In genomic region chr16:83953796-83954576, GRCh38 we compare ENCODE assay signal across 8 cellular contexts. TPM values are rescaled to one million over a fixed set of nuclear protein-coding genes. Genes with fewer than 3 reads are reported as not detected.
A peak's percentile ranks its signal among the peaks of the same experiment; 100 is the strongest.
DNase-seq lines count a peak whose midpoint lies in the region; ATAC-seq, FAIRE-seq and TF ChIP-seq lines count a peak whose summit lies in the region.

No MANE protein-coding gene starts in this region.

- no peaks in the 10 kb centered on the region for H3K9me3 ChIP-seq in iPS-15b (ENCODE audit: control insufficient read depth, insufficient read depth, low read length)
- H3K9me3 ChIP-seq in spleen = no peaks in the 10 kb centered on the region

- H3K36me3 Mint-ChIP-seq in activated naive CD4-positive, alpha-beta T cell treated with anti-CD3 and anti-CD28 coated beads, Interleukin-2, amount 10 ng/mL, durations not matched to agents 7 days and 5 days = no peaks in the 10 kb centered on the region
- H3K36me3 Mint-ChIP-seq in activated T-helper 1 cell treated with anti-CD3 and anti-CD28 coated beads, Interleukin-12 subunit alpha, Interleukin-12 subunit beta, Interleukin-2, Interleukin-4 antibody, amounts not matched to agents 30 ng/mL and 10 ng/mL and 1 ng/mL, durations not matched to agents 14 hours and 24 hours and 36 hours (ENCODE audit: low read depth) = no peaks in the 10 kb centered on the region

- H3K27me3 ChIP-seq in iPS-15b (ENCODE audit: control insufficient read depth, insufficient read depth, low read length) (no peaks in the 10 kb centered on the region), spleen (replicated peaks in 1 of 7) (peaks cover 0 to 44% (median 5%) of the 10 kb centered on the region in 7 donors)

- H3K4me3 Mint-ChIP-seq in activated naive CD4-positive, alpha-beta T cell treated with anti-CD3 and anti-CD28 coated beads, Interleukin-2, amount 10 ng/mL, durations not matched to agents 7 days and 5 days = peak overlapping the region; percentile 64
- H3K4me3 Mint-ChIP-seq in activated T-helper 1 cell treated with anti-CD3 and anti-CD28 coated beads, Interleukin-12 subunit alpha, Interleukin-12 subunit beta, Interleukin-2, Interleukin-4 antibody, amounts not matched to agents 30 ng/mL and 10 ng/mL and 1 ng/mL, durations not matched to agents 14 hours and 24 hours and 36 hours = peak overlapping the region; percentile 80

- peaks cover under 1% of the 10 kb centered on the region for H3K36me3 ChIP-seq in iPS-15b (ENCODE audit: control insufficient read depth, insufficient read depth, low read length)
- H3K36me3 ChIP-seq in spleen = peaks cover 0 to 17% (median 0%) of the 10 kb centered on the region in 6 donors

- H3K27ac ChIP-seq in spleen = peak overlapping the region; percentile 68 to 95 (median 88)

- H3K27ac Mint-ChIP-seq in activated naive CD4-positive, alpha-beta T cell treated with anti-CD3 and anti-CD28 coated beads, Interleukin-2, amount 10 ng/mL, durations not matched to agents 7 days and 5 days = no peak overlapping the region
- H3K27ac Mint-ChIP-seq in activated T-helper 1 cell treated with anti-CD3 and anti-CD28 coated beads, Interleukin-12 subunit alpha, Interleukin-12 subunit beta, Interleukin-2, Interleukin-4 antibody, amounts not matched to agents 30 ng/mL and 10 ng/mL and 1 ng/mL, durations not matched to agents 14 hours and 24 hours and 36 hours = no peak overlapping the region

- no peak overlapping the region for H3K9ac ChIP-seq in iPS-15b (ENCODE audit: low read depth, low read length)

- TF ChIP-seq POLR2A in spleen (IDR thresholded peaks at IDR 0.05) (no peak), GM12892 (IDR thresholded peaks at IDR 0.05; ENCODE audit: low read depth, low read length) (no peak)

- FAIRE-seq in GM12892 (lab: Jason Lieb, UNC) = no peak

- peaks cover 20% of the 10 kb centered on the region for H3K4me1 Mint-ChIP-seq in activated naive CD4-positive, alpha-beta T cell treated with anti-CD3 and anti-CD28 coated beads, Interleukin-2, amount 10 ng/mL, durations not matched to agents 7 days and 5 days
- H3K4me1 Mint-ChIP-seq in activated T-helper 1 cell treated with anti-CD3 and anti-CD28 coated beads, Interleukin-12 subunit alpha, Interleukin-12 subunit beta, Interleukin-2, Interleukin-4 antibody, amounts not matched to agents 30 ng/mL and 10 ng/mL and 1 ng/mL, durations not matched to agents 14 hours and 24 hours and 36 hours (ENCODE audit: low read depth) = peaks cover 18% of the 10 kb centered on the region

- peaks cover 5% of the 10 kb centered on the region for H3K9me3 Mint-ChIP-seq in activated naive CD4-positive, alpha-beta T cell treated with anti-CD3 and anti-CD28 coated beads, Interleukin-2, amount 10 ng/mL, durations not matched to agents 7 days and 5 days
- no peaks in the 10 kb centered on the region for H3K9me3 Mint-ChIP-seq in activated T-helper 1 cell treated with anti-CD3 and anti-CD28 coated beads, Interleukin-12 subunit alpha, Interleukin-12 subunit beta, Interleukin-2, Interleukin-4 antibody, amounts not matched to agents 30 ng/mL and 10 ng/mL and 1 ng/mL, durations not matched to agents 14 hours and 24 hours and 36 hours

- intact Hi-C loops in activated T-helper 1 cell treated with anti-CD3 and anti-CD28 coated beads, Interleukin-12 subunit alpha, Interleukin-12 subunit beta, Interleukin-2, Interleukin-4 antibody, amounts not matched to agents 30 ng/mL and 10 ng/mL and 1 ng/mL, durations not matched to agents 14 hours and 24 hours and 36 hours (cut with micrococcal nuclease) = loop anchor here (1.0 kb wide), 5 partner anchors 55 to 162 kb away; partner anchors contain the start of genes HSBP1, MBTPS1 and MLYCD
- intact Hi-C loops in spleen (cut with DNase I; ENCODE audit: low total_unique reads) = loop anchor here (10.0 kb wide), 2 partner anchors 111 to 221 kb away; no protein-coding TSS in a partner anchor

- H3K4me3 ChIP-seq in iPS-15b (ENCODE audit: low read depth, low read length) (peak overlapping the region; percentile 53), spleen (peak overlapping the region; percentile 29 to 77 (median 48))

- ATAC-seq in HG02798 (IDR thresholded peaks at IDR 0.05; ENCODE audit: poor library complexity, unreplicated experiment) = no peak

- H3K4me1 ChIP-seq in iPS-15b (ENCODE audit: control insufficient read depth, insufficient read depth, low read length) = peaks cover 5% of the 10 kb centered on the region
- H3K4me1 ChIP-seq in spleen = peaks cover 0 to 51% (median 34%) of the 10 kb centered on the region in 6 donors

- TF ChIP-seq CTCF in spleen (IDR thresholded peaks at IDR 0.05 in 8 of 11, conservative IDR thresholded peaks at IDR 0.05 in 3 of 11) = peak in 7 of 11 experiments; percentile 6 to 50 (median 28)

- WGBS in spleen, 5 donors = 21 to 37% (median 28%) methylated on average over 19 of the region's 19 CpGs

- peak; percentile 52 for DNase-seq in activated naive CD4-positive, alpha-beta T cell treated with anti-CD3 and anti-CD28 coated beads, Interleukin-2, amount 10 ng/mL, durations not matched to agents 7 days and 5 days
- no peak for DNase-seq in activated naive CD4-positive, alpha-beta T cell (lab: John Stamatoyannopoulos, UW)
- DNase-seq in LoVo (ENCODE audit: low spot score) (peak; percentile 49), spleen (no peak), GM12892 (ENCODE audit: insufficient read length) (no peak)
- no peak for DNase-seq in activated T-helper 1 cell treated with anti-CD3 and anti-CD28 coated beads, Interleukin-12 subunit alpha, Interleukin-12 subunit beta, Interleukin-2, Interleukin-4 antibody, amounts not matched to agents 30 ng/mL and 10 ng/mL and 1 ng/mL, durations not matched to agents 14 hours and 24 hours and 36 hours (ENCODE audit: low spot score)

- peaks cover 43% of the 10 kb centered on the region for H3K27me3 Mint-ChIP-seq in activated naive CD4-positive, alpha-beta T cell treated with anti-CD3 and anti-CD28 coated beads, Interleukin-2, amount 10 ng/mL, durations not matched to agents 7 days and 5 days
- H3K27me3 Mint-ChIP-seq in activated T-helper 1 cell treated with anti-CD3 and anti-CD28 coated beads, Interleukin-12 subunit alpha, Interleukin-12 subunit beta, Interleukin-2, Interleukin-4 antibody, amounts not matched to agents 30 ng/mL and 10 ng/mL and 1 ng/mL, durations not matched to agents 14 hours and 24 hours and 36 hours (ENCODE audit: insufficient read depth) = peaks cover 11% of the 10 kb centered on the region

- CTCF ChIA-PET in activated naive CD4-positive, alpha-beta T cell treated with anti-CD3 and anti-CD28 coated beads, Interleukin-2, amount 10 ng/mL, durations not matched to agents 7 days and 5 days (lab: Charles Lee) = interaction anchor here (0.9 to 5.8 kb wide), 15 partner anchors 8 to 233 kb away, joined by 3 to 54 read pairs (median 4); partner anchors contain the start of gene TAF1C

RNA-seq across cellular contexts. Expression of gene OSGIN1, which starts 0.9 kb away (rescaled TPM):
- total RNA-seq in activated T-helper 1 cell treated with anti-CD3 and anti-CD28 coated beads, Interleukin-12 subunit alpha, Interleukin-12 subunit beta, Interleukin-2, Interleukin-4 antibody, amounts not matched to agents 30 ng/mL and 10 ng/mL and 1 ng/mL, durations not matched to agents 14 hours and 24 hours and 36 hours = 1.2 and 2.2 TPM in 2 replicates
- 10 to 100 TPM in 2 of 7 donors, 1 to 10 TPM in 5; 4.7 to 13.5 (median 9.5) TPM for total RNA-seq in spleen
- 10 to 100 TPM in 1 of 3 donors, 1 to 10 TPM in 2; 2.3 to 13.2 (median 6.1) TPM for polyA plus RNA-seq in spleen
- polyA plus RNA-seq in GM12892 (2012; ENCODE audit: missing spikeins) = 0.13 TPM

RNA-seq across cellular contexts. Expression of gene NECAB2, which starts 14.1 kb away (rescaled TPM):
- total RNA-seq in activated T-helper 1 cell treated with anti-CD3 and anti-CD28 coated beads, Interleukin-12 subunit alpha, Interleukin-12 subunit beta, Interleukin-2, Interleukin-4 antibody, amounts not matched to agents 30 ng/mL and 10 ng/mL and 1 ng/mL, durations not matched to agents 14 hours and 24 hours and 36 hours = not detected in 2 replicates
- total RNA-seq in spleen = 1 to 10 TPM in 3 of 7 donors, under 1 TPM in 1, not detected in 3; 0.95 to 3.1 (median 1.6) TPM
- polyA plus RNA-seq in spleen = under 1 TPM in 2 of 3 donors, not detected in 1; 0.16 to 0.20 TPM
- polyA plus RNA-seq in GM12892 (2012; ENCODE audit: missing spikeins) = not detected

RNA-seq across cellular contexts. Expression of gene MLYCD, which starts 55.1 kb away (rescaled TPM):
- 5.0 and 6.1 TPM in 2 replicates for total RNA-seq in activated T-helper 1 cell treated with anti-CD3 and anti-CD28 coated beads, Interleukin-12 subunit alpha, Interleukin-12 subunit beta, Interleukin-2, Interleukin-4 antibody, amounts not matched to agents 30 ng/mL and 10 ng/mL and 1 ng/mL, durations not matched to agents 14 hours and 24 hours and 36 hours
- total RNA-seq in spleen = 10 to 100 TPM in 4 of 7 donors, 1 to 10 TPM in 3; 6.1 to 14.3 (median 10.1) TPM
- polyA plus RNA-seq in spleen = 1 to 10 TPM; 2.0 to 2.9 (median 2.1) TPM
- 1.9 TPM for polyA plus RNA-seq in GM12892 (2012; ENCODE audit: missing spikeins)

Comparison
In these comparisons a context has a peak if more than half of its experiments do, and no peak if none do; other contexts are left out.
1. DNase-seq: peak in activated naive CD4-positive, alpha-beta T cell treated with anti-CD3 and anti-CD28 coated beads, Interleukin-2, amount 10 ng/mL, durations not matched to agents 7 days and 5 days (single experiment) and LoVo (single experiment); none in activated naive CD4-positive, alpha-beta T cell (0 of 4), activated T-helper 1 cell treated with anti-CD3 and anti-CD28 coated beads, Interleukin-12 subunit alpha, Interleukin-12 subunit beta, Interleukin-2, Interleukin-4 antibody, amounts not matched to agents 30 ng/mL and 10 ng/mL and 1 ng/mL, durations not matched to agents 14 hours and 24 hours and 36 hours (single experiment), spleen (single experiment) and GM12892 (single experiment).